9 cellular contexts compared by ENCODE assay signal in the genomic region with DNA sequence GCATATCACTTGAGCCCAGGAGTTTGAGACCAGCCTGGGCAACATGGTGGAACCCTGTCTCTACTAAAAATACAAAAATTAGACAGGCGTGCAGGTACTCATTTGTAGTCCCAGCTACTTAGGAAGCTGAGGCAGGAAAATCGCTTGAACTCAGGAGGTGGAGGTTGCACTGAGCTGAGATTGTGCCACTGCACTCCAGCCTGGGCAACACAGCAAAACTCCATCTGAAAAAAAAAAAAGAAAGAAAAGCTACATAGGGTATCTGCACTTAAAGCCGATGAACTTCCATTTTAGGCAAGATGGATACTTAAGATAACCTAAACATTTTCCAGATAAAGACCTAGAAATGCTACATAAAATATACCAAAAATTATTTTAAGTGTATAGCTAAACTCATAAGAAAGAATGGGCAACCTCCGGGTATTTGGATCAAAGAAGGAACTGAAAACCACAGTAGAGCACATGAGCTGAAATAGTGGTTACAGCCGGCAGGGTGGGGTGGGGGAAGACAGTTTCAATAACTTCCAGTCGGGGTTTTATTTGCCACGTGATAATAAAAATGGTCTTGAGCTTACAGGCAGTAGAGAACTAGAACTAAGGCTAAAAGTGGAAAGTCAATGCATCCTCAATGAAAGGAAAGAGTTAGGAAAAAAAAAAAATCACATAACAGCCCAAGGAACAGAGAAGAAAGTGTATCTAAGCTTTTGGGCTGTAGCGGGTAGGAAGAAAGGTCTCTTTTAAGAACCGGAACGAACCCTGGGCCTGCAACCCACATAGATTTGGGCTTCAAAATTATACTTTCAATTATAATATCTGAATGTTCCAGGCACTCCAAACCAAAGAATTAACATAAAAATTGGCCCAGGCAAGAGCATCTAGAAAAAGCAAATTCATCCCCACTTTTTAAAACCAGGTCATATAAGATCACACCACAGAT. TPM values are rescaled to one million over a fixed set of nuclear protein-coding genes. Genes with fewer than 3 reads are reported as not detected.
DNase-seq lines count a peak whose midpoint lies in the region; ATAC-seq lines count a peak whose summit lies in the region.
"Had no signal": no experiment of that assay in that cellular context is flagged by ENCODE, and none has a peak within 500 bp of the region (broad histone marks: within the 10 kb centered on the region; RNA-seq: fewer than 3 reads in every experiment).

No MANE protein-coding gene starts in this region.

- no peaks in the 10 kb centered on the region for H3K27me3 Mint-ChIP-seq in CD8-positive, alpha-beta memory T cell

- WGBS in mesodermal cell (ENCODE audit: insufficient coverage in 2 of 2), 2 experiments, result 91% methylated on average over 5 to 8 of the region's 10 CpGs

- POLR2A ChIA-PET in CD8-positive, alpha-beta memory T cell (lab: Charles Lee), result interaction anchor here (0.6 to 1.3 kb wide), 3 partner anchors 53 to 232 kb away, joined by 3 to 5 read pairs (median 3); partner anchors contain the start of genes CFDP1 and ZFP1

- H3K4me3 ChIP-seq in CD8-positive, alpha-beta memory T cell (ENCODE audit: low read length), result no peak overlapping the region
- H3K4me3 ChIP-seq in mesodermal cell (ENCODE audit: extremely low read depth, insufficient read depth, low read length, poor library complexity, severe bottlenecking), result no peak overlapping the region
- H3K4me3 ChIP-seq: body of pancreas had no signal

- ATAC-seq in GM21381 (IDR thresholded peaks at IDR 0.05; ENCODE audit: unreplicated experiment) (peak; percentile 80), HG03558 (IDR thresholded peaks at IDR 0.05; ENCODE audit: extremely low read depth, unreplicated experiment) (peak; percentile 38)
- ATAC-seq: body of pancreas had no signal

- peaks cover 4 to 26% (median 26%) of the 10 kb centered on the region in 3 donors for H3K36me3 Mint-ChIP-seq in CD8-positive, alpha-beta memory T cell

- CTCF ChIA-PET in CD8-positive, alpha-beta memory T cell (lab: Charles Lee), result interaction anchor here (0.6 to 11.4 kb wide), 4 partner anchors 80 to 181 kb away, joined by 3 to 121 read pairs (median 14); no protein-coding TSS in a partner anchor

- H3K4me1 Mint-ChIP-seq in CD8-positive, alpha-beta memory T cell, result peaks cover 34 to 46% (median 37%) of the 10 kb centered on the region in 3 donors

- peak overlapping the region; percentile 33 to 87 (median 74) for H3K4me3 Mint-ChIP-seq in CD8-positive, alpha-beta memory T cell

- H3K4me1 ChIP-seq in CD8-positive, alpha-beta memory T cell (ENCODE audit: insufficient read depth, low read length), result peaks cover 42% of the 10 kb centered on the region
- H3K4me1 ChIP-seq in mesodermal cell (ENCODE audit: control insufficient read depth, insufficient read depth, low read length, poor library complexity, severe bottlenecking), result peaks cover 42% of the 10 kb centered on the region

- no peaks in the 10 kb centered on the region for H3K36me3 ChIP-seq in CD8-positive, alpha-beta memory T cell (ENCODE audit: insufficient read depth, low read length)
- peaks cover 16% of the 10 kb centered on the region for H3K36me3 ChIP-seq in mesodermal cell (ENCODE audit: control insufficient read depth, insufficient read depth, low read length)

- H3K27me3 ChIP-seq in CD8-positive, alpha-beta memory T cell (ENCODE audit: insufficient read depth, low read length, poor library complexity, severe bottlenecking), result no peaks in the 10 kb centered on the region
- H3K27me3 ChIP-seq: body of pancreas had no signal

- H3K9me3 Mint-ChIP-seq in CD8-positive, alpha-beta memory T cell, result no peaks in the 10 kb centered on the region

- H3K27ac ChIP-seq in CD8-positive, alpha-beta memory T cell (ENCODE audit: low read depth, low read length), result no peak overlapping the region
- H3K27ac ChIP-seq in mesodermal cell (ENCODE audit: low read depth, low read length, severe bottlenecking), result peak overlapping the region; percentile 32
- no peak overlapping the region for H3K27ac ChIP-seq in substantia nigra (ENCODE audit: low read depth, low read length, poor library complexity, severe bottlenecking)
- H3K27ac ChIP-seq: body of pancreas had no signal

- DNase-seq in CD8-positive, alpha-beta memory T cell, result peak in 3 of 5 donors; percentile 35 to 59 (median 57)
- peak; percentile 32 to 43 for DNase-seq in activated CD4-positive, alpha-beta T cell treated with anti-CD3 and anti-CD28 coated beads, Interleukin-2, amount 50 U/mL, for 48 hours
- no peak for DNase-seq in substantia nigra (lab: John Stamatoyannopoulos, UW)
- no peak for DNase-seq in NCI-H187 treated with DMSO at 0.1 percent for 48 hours (lab: John Stamatoyannopoulos, UW)
- DNase-seq in cerebellum (ENCODE audit: low spot score), result no peak

- H3K9me3 ChIP-seq in CD8-positive, alpha-beta memory T cell (ENCODE audit: low read length), result no peaks in the 10 kb centered on the region
- no peaks in the 10 kb centered on the region for H3K9me3 ChIP-seq in mesodermal cell (ENCODE audit: control insufficient read depth, low read length)
- H3K9me3 ChIP-seq: body of pancreas had no signal

- peak overlapping the region; percentile 6 to 90 (median 76) for H3K27ac Mint-ChIP-seq in CD8-positive, alpha-beta memory T cell

RNA-seq across cellular contexts. Expression of gene CFDP1, which starts 53.1 kb away (rescaled TPM):
- total RNA-seq in CD8-positive, alpha-beta memory T cell, result 10 to 100 TPM; 34.2 to 39.1 TPM
- polyA plus RNA-seq in CD8-positive, alpha-beta memory T cell, result 33.8 TPM
- 80.9 TPM for polyA plus RNA-seq in mesodermal cell (2013, experiment 1 of 2)
- 83.0 TPM for polyA plus RNA-seq in mesodermal cell (2013, experiment 2 of 2)
- 47.2 TPM for total RNA-seq in cerebellum

Comparison
In these comparisons a context has a peak if more than half of its experiments do, and no peak if none do; other contexts are left out.
1. DNase-seq: peak in CD8-positive, alpha-beta memory T cell (3 of 5) and activated CD4-positive, alpha-beta T cell treated with anti-CD3 and anti-CD28 coated beads, Interleukin-2, amount 50 U/mL, for 48 hours (2 of 2); none in substantia nigra (0 of 49), NCI-H187 treated with DMSO at 0.1 percent for 48 hours (single experiment) and cerebellum (single experiment).